21 cellular contexts compared by ENCODE assay signal in the genomic region with DNA sequence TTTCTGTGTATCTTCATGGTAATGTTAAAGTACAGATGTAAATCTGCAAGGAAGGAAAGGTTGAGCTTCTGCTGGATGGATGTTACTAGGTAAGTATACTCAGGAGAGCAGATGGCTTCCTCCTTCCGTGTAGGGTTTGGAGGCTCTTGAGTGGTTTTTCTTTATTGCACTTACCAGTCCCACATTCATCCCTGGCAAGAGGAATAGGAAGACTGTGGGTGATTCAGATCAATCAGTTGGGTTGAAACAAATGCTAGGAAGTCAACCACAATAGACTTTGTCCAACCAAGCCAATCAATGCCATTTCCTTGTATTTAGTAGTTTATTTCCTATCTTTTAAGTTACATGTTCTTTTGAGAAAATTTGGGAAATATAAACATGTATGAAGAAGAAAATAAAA. TPM values are rescaled to one million over a fixed set of nuclear protein-coding genes. Genes with fewer than 3 reads are reported as not detected.
"Had no signal": no experiment of that assay in that cellular context is flagged by ENCODE, and none has a peak within 500 bp of the region (broad histone marks: within the 10 kb centered on the region; RNA-seq: fewer than 3 reads in every experiment).

No MANE protein-coding gene starts in this region.

- H3K9ac ChIP-seq: KMS-11 had no signal

- DNase-seq: Kasumi-1, MM.1S, NCI-H1092 treated with DMSO at 0.1 percent for 48 hours, NCI-H1436, NCI-H187 treated with DMSO at 0.1 percent for 48 hours, NCI-H2029 treated with DMSO at 0.1 percent for 48 hours, NCI-H2171, NCI-H226, NCI-H446, NCI-H510A, NCI-H526 treated with DMSO at 0.1 percent for 48 hours, NCI-H748 treated with DMSO at 0.1 percent for 48 hours, SHP77 treated with DMSO at 0.1 percent for 48 hours had no signal

- H3K4me3 Mint-ChIP-seq: IgD-negative memory B cell had no signal

- H3K4me1 ChIP-seq: SJSA1 had no signal

- ATAC-seq: K562, Panc1 had no signal

- H3K4me3 ChIP-seq: K562, SJSA1, SK-N-MC had no signal

- H3K36me3 ChIP-seq: SJSA1 had no signal

- H3K27me3 Mint-ChIP-seq: IgD-negative memory B cell had no signal

- H3K27ac Mint-ChIP-seq: IgD-negative memory B cell had no signal

- H3K9me3 ChIP-seq: SJSA1 had no signal

- H3K9me3 Mint-ChIP-seq: IgD-negative memory B cell had no signal

- H3K27ac ChIP-seq: HL-60, KMS-11, RWPE1, SJSA1, SK-N-MC had no signal

- H3K4me1 Mint-ChIP-seq: IgD-negative memory B cell had no signal

- H3K4me2 ChIP-seq: KMS-11 had no signal

RNA-seq across cellular contexts. Expression of a gene that starts 26.6 kb away (rescaled TPM):
- total RNA-seq: K562, SJSA1 had no signal
